ENCODE assay signal across 8 cellular contexts in genomic region chr11:10303558-10304363, GRCh38. TPM values are rescaled to one million over a fixed set of nuclear protein-coding genes. Genes with fewer than 3 reads are reported as not detected.
DNase-seq lines count a peak whose midpoint lies in the region; ATAC-seq, FAIRE-seq and TF ChIP-seq lines count a peak whose summit lies in the region.

No MANE protein-coding gene starts in this region.

- in situ Hi-C loops in HepG2 (cut with HindIII; ENCODE audit: extremely low pct_ligation_motif_present, low pct_unique_long_range_greater_than_20kb): loop anchor here (10.0 kb wide), 1 partner anchor 329 kb away; no protein-coding TSS in a partner anchor

- DNase-seq in COLO668 (lab: John Stamatoyannopoulos, UW; ENCODE audit: unreplicated experiment) (peak; percentile 45), SK-N-MC (ENCODE audit: low read depth, low spot score) (no peak), choroid plexus epithelial cell (ENCODE audit: low read depth) (peak; percentile 65), HepG2 (ENCODE audit: low spot score) (peak; percentile 44), HUDEP-2 (lab: John Stamatoyannopoulos, UW; ENCODE audit: unreplicated experiment in 76 of 76) (no peak)

- H3K27me3 ChIP-seq in HUES6 (ENCODE audit: control insufficient read depth, insufficient read depth, low read length): peaks cover 67% of the 10 kb centered on the region
- no peaks in the 10 kb centered on the region; a peak in 1 of 5 replicates for H3K27me3 ChIP-seq in HepG2 (ENCODE audit: control insufficient read depth in 1 of 2, insufficient read depth in 2 of 2, low read length in 2 of 2)
- H3K27me3 ChIP-seq in stomach smooth muscle (ENCODE audit: control insufficient read depth in 1 of 2, insufficient read depth in 2 of 2, low read length in 2 of 2): no peaks in the 10 kb centered on the region

- WGBS in HepG2 (ENCODE audit: low lambda C conversion rate): 2% methylated on average over 24 of the region's 29 CpGs

- H3K9ac ChIP-seq in HUES6 (ENCODE audit: low read length) (peak overlapping the region; percentile 89), SK-N-MC (ENCODE audit: insufficient read length) (no peak overlapping the region), HepG2 (ENCODE audit: insufficient read depth, low read depth, low read length) (peak overlapping the region; percentile 91), stomach smooth muscle (ENCODE audit: low read length in 2 of 2) (peak overlapping the region; percentile 71 to 95)

- H3K4me2 ChIP-seq in HepG2 (ENCODE audit: low read depth, low read length): peak overlapping the region; percentile 98

- H3K4me1 ChIP-seq in HUES6 (ENCODE audit: control insufficient read depth, insufficient read depth, low read length): peaks cover 16% of the 10 kb centered on the region
- H3K4me1 ChIP-seq in HepG2 (ENCODE audit: insufficient read depth, low read length): peaks cover 40% of the 10 kb centered on the region
- peaks cover 46% of the 10 kb centered on the region for H3K4me1 ChIP-seq in stomach smooth muscle (ENCODE audit: control insufficient read depth, insufficient read depth, low read length)

- TF ChIP-seq RAD21 in HepG2 (CRISPR knock-in tag; IDR thresholded peaks at IDR 0.05): no peak

- H4K20me1 ChIP-seq in HepG2 (ENCODE audit: insufficient read depth, low read length): no peaks in the 10 kb centered on the region; the same call in 1 of the 2 replicates

- peak overlapping the region; percentile 83 for H3K27ac ChIP-seq in HUES6 (ENCODE audit: low read depth, low read length)
- no peak overlapping the region for H3K27ac ChIP-seq in SK-N-MC
- H3K27ac ChIP-seq in HepG2 (ENCODE audit: extremely low read length, insufficient read depth, low read length): peak overlapping the region; percentile 92
- H3K27ac ChIP-seq in stomach smooth muscle (ENCODE audit: low read length): peak overlapping the region; percentile 94

- H3K4me3 ChIP-seq in HUES6 (ENCODE audit: low read depth, low read length) (peak overlapping the region; percentile 68), SK-N-MC (peak overlapping the region; percentile 92), choroid plexus epithelial cell (ENCODE audit: low read depth, low read length) (peak overlapping the region; percentile 98), HepG2 (replicated peaks in 1 of 3; ENCODE audit: insufficient read depth in 1 of 3, low read depth in 2 of 3, low read length in 3 of 3) (peak overlapping the region; percentile 79 to 88 (median 82)), stomach smooth muscle (ENCODE audit: low read length in 2 of 2) (peak overlapping the region; percentile 62 to 94)

- peaks cover 35% of the 10 kb centered on the region for H3K79me2 ChIP-seq in HepG2 (ENCODE audit: insufficient read depth, low read length)

- peak; percentile 20 for ATAC-seq in HepG2
- no peak for ATAC-seq in GM19467 (IDR thresholded peaks at IDR 0.05; ENCODE audit: unreplicated experiment)

- TF ChIP-seq CTCF in choroid plexus epithelial cell (conservative IDR thresholded peaks at IDR 0.05; ENCODE audit: low read depth, low read length): no peak
- TF ChIP-seq CTCF in HepG2 (CRISPR knock-in tag; IDR thresholded peaks at IDR 0.05): no peak

- CTCF ChIA-PET in HepG2 (lab: Yijun Ruan, JAX; ENCODE audit: low intra/inter-chr PET ratio, low total read pairs): interaction anchor here (0.7 to 2.5 kb wide), 4 partner anchors 15 to 96 kb away, joined by 3 to 10 read pairs (median 8); no protein-coding TSS in a partner anchor

- H3K9me3 ChIP-seq in HUES6 (ENCODE audit: control insufficient read depth, insufficient read depth, low read depth, low read length) (no peaks in the 10 kb centered on the region), SK-N-MC (ENCODE audit: low read depth, low read length) (no peaks in the 10 kb centered on the region), HepG2 (ENCODE audit: low read length) (no peaks in the 10 kb centered on the region), stomach smooth muscle (ENCODE audit: control insufficient read depth in 2 of 2, low read length in 2 of 2) (no peaks in the 10 kb centered on the region)

- BruUV-seq in HepG2 (replicated peaks; lab: Mats Ljungman, UMichigan): TSS peak; percentile 53

- intact Hi-C loops in HepG2 (cut with micrococcal nuclease; ENCODE audit: unreplicated experiment): loop anchor here (1.0 to 2.0 kb wide), 4 partner anchors 9 to 95 kb away; partner anchors contain the start of gene SBF2

- POLR2A ChIA-PET in HepG2 (lab: Yijun Ruan, JAX): interaction anchor here (0.6 to 5.0 kb wide), 20 partner anchors 11 to 843 kb away, joined by 3 to 221 read pairs (median 6); partner anchors contain the start of genes SBF2, WEE1 and ZNF143

- TF ChIP-seq EP300 in HepG2 (IDR thresholded peaks at IDR 0.05; ENCODE audit: low read depth in 2 of 2, low read length in 2 of 2): no peak
- no peak for TF ChIP-seq EP300 in HepG2 (CRISPR knock-in tag; IDR thresholded peaks at IDR 0.05; ENCODE audit: borderline replicate concordance)

- peak in 1 of 2 experiments; percentile 60; a peak in 2 of 4 replicates for TF ChIP-seq POLR2A in HepG2 (IDR thresholded peaks at IDR 0.05; ENCODE audit: insufficient read depth in 1 of 2, low read depth in 2 of 2, low read length in 2 of 2)

- peaks cover 18% of the 10 kb centered on the region for H3K36me3 ChIP-seq in HUES6 (ENCODE audit: control insufficient read depth, insufficient read depth, low read length)
- no peaks in the 10 kb centered on the region for H3K36me3 ChIP-seq in SK-N-MC (ENCODE audit: insufficient read depth, low read length)
- H3K36me3 ChIP-seq in HepG2 (replicated peaks in 1 of 2; ENCODE audit: control insufficient read depth in 1 of 2, insufficient read depth in 2 of 2, low read length in 2 of 2): no peaks in the 10 kb centered on the region
- no peaks in the 10 kb centered on the region for H3K36me3 ChIP-seq in stomach smooth muscle (ENCODE audit: control insufficient read depth in 2 of 2, insufficient read depth in 2 of 2, low read length in 2 of 2)

- peak overlapping the region; percentile 11 for H2AFZ ChIP-seq in HepG2 (ENCODE audit: low read length)

- peak; percentile 58 for FAIRE-seq in HepG2 (lab: Jason Lieb, UNC)

TF ChIP-seq in HepG2, 621 proteins besides CTCF, POLR2A, EP300 and RAD21 (continues in another document):
- TF ChIP-seq WIZ (CRISPR knock-in tag; IDR thresholded peaks at IDR 0.05) (peak; percentile 14; the same call in 1 of the 2 replicates), FOXK1 (CRISPR knock-in tag; IDR thresholded peaks at IDR 0.05; ENCODE audit: borderline replicate concordance, low read depth) (no peak), GATAD1 (CRISPR knock-in tag; IDR thresholded peaks at IDR 0.05) (0 out of 2 replicates have a peak, but pooled peaks have one; percentile 28), DDIT3 (CRISPR knock-in tag; IDR thresholded peaks at IDR 0.05) (no peak)

RNA-seq across cellular contexts. Expression of gene ADM, which starts 1.1 kb away (rescaled TPM):
- total RNA-seq in HepG2 (2016; rRNA removed; fragmentation: Illumina TruSeq; extraction: Trizol): 4.3 and 10.7 TPM in 2 replicates
- 3.1 and 3.7 TPM in 2 replicates for total RNA-seq in HepG2 (2016; cell fraction: cytosol; rRNA removed; fragmentation: Illumina TruSeq; extraction: Trizol; ENCODE audit: low read depth)
- 3.1 and 10.5 TPM in 2 replicates for total RNA-seq in HepG2 (2016; cell fraction: insoluble cytoplasmic fraction; rRNA removed; fragmentation: Illumina TruSeq; extraction: Trizol)
- total RNA-seq in HepG2 (2016; cell fraction: membrane; rRNA removed; fragmentation: Illumina TruSeq; extraction: Trizol): 4.4 and 5.7 TPM in 2 replicates
- 9.8 and 17.4 TPM in 2 replicates for total RNA-seq in HepG2 (2016; cell fraction: nucleus; rRNA removed; fragmentation: Illumina TruSeq; extraction: Trizol)
- polyA plus RNA-seq in HepG2 (2011; rRNA removed): 26.1 and 35.5 TPM in 2 replicates
- 35.7 and 40.9 TPM in 2 replicates for polyA plus RNA-seq in HepG2 (2011; cell fraction: cytosol; rRNA removed)
- 35.9 and 47.6 TPM in 2 replicates for polyA plus RNA-seq in HepG2 (2011; cell fraction: nucleus; rRNA removed)
- 18.1 and 31.9 TPM in 2 replicates for polyA plus RNA-seq in HepG2 (2012)
- polyA plus RNA-seq in HepG2 (2016; cell fraction: cytosol; fragmentation: Illumina TruSeq; extraction: Trizol; ENCODE audit: low read depth): 1.5 and 1.7 TPM in 2 replicates
- polyA plus RNA-seq in HepG2 (2016; cell fraction: insoluble cytoplasmic fraction; fragmentation: Illumina TruSeq; extraction: Trizol; ENCODE audit: low read depth): 2.6 and 3.2 TPM in 2 replicates
- polyA plus RNA-seq in HepG2 (2016; cell fraction: membrane; fragmentation: Illumina TruSeq; extraction: Trizol; ENCODE audit: low read depth): 1.6 and 2.2 TPM in 2 replicates
- polyA plus RNA-seq in HepG2 (2016; cell fraction: nucleus; fragmentation: Illumina TruSeq; extraction: Trizol; ENCODE audit: insufficient read depth, low read depth): 25.4 and 29.5 TPM in 2 replicates
- polyA minus RNA-seq in HepG2 (2011; rRNA and poly(A)+ RNA removed; ENCODE audit: low replicate concordance): 67.2 and 67.7 TPM in 2 replicates
- 20.9 and 26.9 TPM in 2 replicates for polyA minus RNA-seq in HepG2 (2011; cell fraction: cytosol; rRNA and poly(A)+ RNA removed)
- 19.2 and 28.2 TPM in 2 replicates for polyA minus RNA-seq in HepG2 (2011; cell fraction: nucleus; rRNA and poly(A)+ RNA removed)

RNA-seq across cellular contexts. Expression of gene SBF2, which starts 9.7 kb away (rescaled TPM):
- 24.0 and 29.9 TPM in 2 replicates for total RNA-seq in HepG2 (2016; rRNA removed; fragmentation: Illumina TruSeq; extraction: Trizol)
- 6.3 and 6.7 TPM in 2 replicates for total RNA-seq in HepG2 (2016; cell fraction: cytosol; rRNA removed; fragmentation: Illumina TruSeq; extraction: Trizol; ENCODE audit: low read depth)
- 22.0 and 29.2 TPM in 2 replicates for total RNA-seq in HepG2 (2016; cell fraction: insoluble cytoplasmic fraction; rRNA removed; fragmentation: Illumina TruSeq; extraction: Trizol)
- total RNA-seq in HepG2 (2016; cell fraction: membrane; rRNA removed; fragmentation: Illumina TruSeq; extraction: Trizol): 11.3 and 12.9 TPM in 2 replicates
- total RNA-seq in HepG2 (2016; cell fraction: nucleus; rRNA removed; fragmentation: Illumina TruSeq; extraction: Trizol): 26.4 and 32.0 TPM in 2 replicates
- 45.6 and 45.8 TPM in 2 replicates for polyA plus RNA-seq in HepG2 (2011; rRNA removed)
- polyA plus RNA-seq in HepG2 (2011; cell fraction: cytosol; rRNA removed): 30.7 and 44.4 TPM in 2 replicates
- polyA plus RNA-seq in HepG2 (2011; cell fraction: nucleus; rRNA removed): 31.7 and 32.8 TPM in 2 replicates
- polyA plus RNA-seq in HepG2 (2012): 23.2 and 27.6 TPM in 2 replicates
- 1.1 and 1.2 TPM in 2 replicates for polyA plus RNA-seq in HepG2 (2016; cell fraction: cytosol; fragmentation: Illumina TruSeq; extraction: Trizol; ENCODE audit: low read depth)
- 20.9 and 24.0 TPM in 2 replicates for polyA plus RNA-seq in HepG2 (2016; cell fraction: insoluble cytoplasmic fraction; fragmentation: Illumina TruSeq; extraction: Trizol; ENCODE audit: low read depth)
- polyA plus RNA-seq in HepG2 (2016; cell fraction: membrane; fragmentation: Illumina TruSeq; extraction: Trizol; ENCODE audit: low read depth): 3.6 and 5.5 TPM in 2 replicates
- polyA plus RNA-seq in HepG2 (2016; cell fraction: nucleus; fragmentation: Illumina TruSeq; extraction: Trizol; ENCODE audit: insufficient read depth, low read depth): 21.9 and 25.7 TPM in 2 replicates
- 61.7 and 122 TPM in 2 replicates for polyA minus RNA-seq in HepG2 (2011; rRNA and poly(A)+ RNA removed; ENCODE audit: low replicate concordance)
- polyA minus RNA-seq in HepG2 (2011; cell fraction: cytosol; rRNA and poly(A)+ RNA removed): 38.2 and 59.0 TPM in 2 replicates
- polyA minus RNA-seq in HepG2 (2011; cell fraction: nucleus; rRNA and poly(A)+ RNA removed): 120 and 149 TPM in 2 replicates

Comparison
In these comparisons a context has a peak if more than half of its experiments do, and no peak if none do; other contexts are left out.
1. DNase-seq: peak in COLO668 (single experiment), choroid plexus epithelial cell (single experiment) and HepG2 (single experiment); none in SK-N-MC (single experiment) and HUDEP-2 (0 of 76).
2. Peak in every context shown above with its lines, with median percentiles within 50 percentile points of each other: H3K4me3 ChIP-seq.